In genomic region chr3:175426805-175427204, GRCh38 we compare ENCODE assay signal across 27 cellular contexts.
DNase-seq lines count a peak whose midpoint lies in the region; ATAC-seq, FAIRE-seq and TF ChIP-seq lines count a peak whose summit lies in the region.
"Had no signal": no experiment of that assay in that cellular context is flagged by ENCODE, and none has a peak within 500 bp of the region (broad histone marks: within the 10 kb centered on the region; RNA-seq: fewer than 3 reads in every experiment).

No MANE protein-coding gene starts in this region.

- TF ChIP-seq POLR2A in A549 (IDR thresholded peaks at IDR 0.05; ENCODE audit: low read length), result no peak

- POLR2A ChIA-PET in A549 (lab: Yijun Ruan, JAX), result no interaction called here

- no peaks in the 10 kb centered on the region for H3K9me3 ChIP-seq in A549
- H3K9me3 ChIP-seq in SK-N-MC (ENCODE audit: low read depth, low read length), result no peaks in the 10 kb centered on the region
- H3K9me3 ChIP-seq in keratinocyte (ENCODE audit: control insufficient read depth, low read depth, low read length), result no peaks in the 10 kb centered on the region
- H3K9me3 ChIP-seq: gastroesophageal sphincter, neutrophil, SK-N-SH, stomach, tibial nerve had no signal

- TF ChIP-seq CTCF in A549 (IDR thresholded peaks at IDR 0.05) (no peak), keratinocyte (optimal IDR thresholded peaks at IDR 0.05 in 1 of 3, IDR thresholded peaks at IDR 0.05 in 1 of 3, conservative IDR thresholded peaks at IDR 0.05 in 1 of 3; ENCODE audit: extremely low read depth in 1 of 3, insufficient read depth in 2 of 3, low read length in 3 of 3) (no peak)

- dilution Hi-C loops in keratinocyte (cut with MboI; ENCODE audit: extremely low pct_ligation_motif_present, low sequenced_read_pairs), result no loop called here

- H3K9ac ChIP-seq in SK-N-MC (ENCODE audit: insufficient read length) (no peak overlapping the region), keratinocyte (ENCODE audit: control insufficient read depth, extremely low read depth, insufficient read depth, low read length) (no peak overlapping the region)
- H3K9ac ChIP-seq: SK-N-SH had no signal

- H3K4me2 ChIP-seq in A549 (no peak overlapping the region), keratinocyte (ENCODE audit: control insufficient read depth, extremely low read depth, insufficient read depth, low read depth, low read length) (no peak overlapping the region)
- H3K4me2 ChIP-seq: SK-N-SH had no signal

- H3K27ac ChIP-seq in A549 (no peak overlapping the region), SK-N-MC (peak overlapping the region; percentile 27; the same call in 1 of the 2 replicates), keratinocyte (ENCODE audit: control insufficient read depth, insufficient read depth, low read length) (no peak overlapping the region)
- H3K27ac ChIP-seq: gastroesophageal sphincter, neutrophil, stomach, tibial nerve had no signal

- H3K36me3 ChIP-seq in SK-N-MC (ENCODE audit: insufficient read depth, low read length) (no peaks in the 10 kb centered on the region), keratinocyte (ENCODE audit: control insufficient read depth in 2 of 2, extremely low read depth in 1 of 2, insufficient read depth in 2 of 2, low read length in 2 of 2) (no peaks in the 10 kb centered on the region)
- H3K36me3 ChIP-seq: gastroesophageal sphincter, neutrophil, stomach, tibial nerve had no signal

- ATAC-seq in A549 (no peak), HG03520 (IDR thresholded peaks at IDR 0.05; ENCODE audit: unreplicated experiment) (no peak)
- ATAC-seq: activated CD4-positive, CD25-positive, alpha-beta regulatory T cell treated with anti-CD3 and anti-CD28 coated beads, Interleukin-2, amount 50 U/mL, for 24 hours; activated T-helper 17 cell treated with anti-CD3 and anti-CD28 coated beads, Interleukin-2, amount 50 U/mL, for 72 hours; gastroesophageal sphincter; GM12878 had no signal

- 57% methylated on average over 5 of the region's 5 CpGs for WGBS in A549 (ENCODE audit: missing lambda C conversion rate)

- no peak for DNase-seq in A549 (ENCODE audit: low read depth in 1 of 2, low spot score in 1 of 2)
- DNase-seq in HPDE6-E6E7 (ENCODE audit: extremely low spot score), result peak; percentile 3
- no peak for DNase-seq in SK-N-MC (ENCODE audit: low read depth, low spot score)
- DNase-seq in keratinocyte (ENCODE audit: low read depth, low spot score), result no peak
- DNase-seq in NCI-H524 treated with DMSO at 0.1 percent for 48 hours (lab: John Stamatoyannopoulos, UW), result no peak
- DNase-seq in activated CD4-positive, alpha-beta T cell treated with anti-CD3 and anti-CD28 coated beads for 4 hours, result no peak
- no peak for DNase-seq in activated CD8-positive, alpha-beta memory T cell treated with anti-CD3 and anti-CD28 coated beads for 24 hours
- DNase-seq: activated CD4-positive, alpha-beta memory T cell treated with anti-CD3 and anti-CD28 coated beads for 36 hours; activated CD8-positive, alpha-beta memory T cell treated with anti-CD3 and anti-CD28 coated beads, Interleukin-2, amount 50 U/mL, for 48 hours; activated naive CD4-positive, alpha-beta T cell treated with anti-CD3 and anti-CD28 coated beads, Interleukin-2, amount 50 U/mL, for 16 hours; amygdala; cortex of kidney; DMS79 treated with DMSO at 0.1 percent for 48 hours; endodermal cell; hippocampal formation; NCI-H1105 treated with DMSO at 0.1 percent for 48 hours; NCI-H2029 treated with DMSO at 0.1 percent for 48 hours; NCI-H774; SK-N-SH; stomach had no signal

- no peak for TF ChIP-seq EP300 in A549 (IDR thresholded peaks at IDR 0.05)

- no peaks in the 10 kb centered on the region for H3K79me2 ChIP-seq in keratinocyte (ENCODE audit: control insufficient read depth, insufficient read depth, low read length)

- no peaks in the 10 kb centered on the region for H3K4me1 ChIP-seq in A549
- no peaks in the 10 kb centered on the region for H3K4me1 ChIP-seq in keratinocyte (ENCODE audit: control insufficient read depth, extremely low read depth, insufficient read depth, low read length)
- H3K4me1 ChIP-seq: gastroesophageal sphincter, stomach had no signal

- TF ChIP-seq RAD21 in A549 (conservative IDR thresholded peaks at IDR 0.05 in 1 of 2, IDR thresholded peaks at IDR 0.05 in 1 of 2), result no peak

- CTCF ChIA-PET in A549 (lab: Yijun Ruan, JAX), result no interaction called here

- H3K27me3 ChIP-seq in keratinocyte (ENCODE audit: control insufficient read depth, extremely low read depth, insufficient read depth, low read length), result no peaks in the 10 kb centered on the region
- H3K27me3 ChIP-seq: gastroesophageal sphincter, neutrophil, stomach, tibial nerve had no signal

- H3K9me1 ChIP-seq in keratinocyte (ENCODE audit: control insufficient read depth, extremely low read depth, insufficient read depth, low read length), result no peaks in the 10 kb centered on the region

- H3K4me3 ChIP-seq in A549 (no peak overlapping the region), SK-N-MC (no peak overlapping the region), keratinocyte (ENCODE audit: control insufficient read depth in 2 of 3, extremely low read depth in 1 of 3, insufficient read depth in 2 of 3, low read depth in 1 of 3, low read length in 3 of 3) (no peak overlapping the region)
- H3K4me3 ChIP-seq: gastroesophageal sphincter, GM12878, stomach, tibial nerve had no signal

- no peaks in the 10 kb centered on the region for H4K20me1 ChIP-seq in keratinocyte (ENCODE audit: control insufficient read depth, extremely low read depth, insufficient read depth, low read length)

- FAIRE-seq in A549 (lab: Jason Lieb, UNC), result no peak
- FAIRE-seq in keratinocyte (lab: Jason Lieb, UNC), result peak; percentile 58
- FAIRE-seq: GM12878 had no signal

- no peak overlapping the region for H2AFZ ChIP-seq in keratinocyte (ENCODE audit: control insufficient read depth, low read length)

TF ChIP-seq in A549, 52 proteins besides CTCF, POLR2A, EP300 and RAD21:
- no peak for TF ChIP-seq PHF8 (IDR thresholded peaks at IDR 0.05; ENCODE audit: borderline replicate concordance, low read depth)
- peak; percentile 91 for TF ChIP-seq MAFK (IDR thresholded peaks at IDR 0.05; ENCODE audit: partially characterized antibody)
